19 cellular contexts compared by ENCODE assay signal in genomic region chr1:108801101-108801500, GRCh38. TPM values are rescaled to one million over a fixed set of nuclear protein-coding genes. Genes with fewer than 3 reads are reported as not detected.
A peak's percentile ranks its signal among the peaks of the same experiment; 100 is the strongest.
DNase-seq lines count a peak whose midpoint lies in the region; ATAC-seq and TF ChIP-seq lines count a peak whose summit lies in the region.
"Had no signal": no experiment of that assay in that cellular context is flagged by ENCODE, and none has a peak within 500 bp of the region (broad histone marks: within the 10 kb centered on the region; RNA-seq: fewer than 3 reads in every experiment).

No MANE protein-coding gene starts in this region.

- H3K9me3 Mint-ChIP-seq in CD8-positive, alpha-beta T cell, result no peaks in the 10 kb centered on the region
- H3K9me3 Mint-ChIP-seq in mesothelial cell of epicardium, result no peaks in the 10 kb centered on the region

- TF ChIP-seq CTCF in CD8-positive, alpha-beta T cell (IDR thresholded peaks at IDR 0.05), result no peak
- TF ChIP-seq CTCF in choroid plexus epithelial cell (conservative IDR thresholded peaks at IDR 0.05; ENCODE audit: low read depth, low read length), result no peak
- TF ChIP-seq CTCF in mesothelial cell of epicardium (IDR thresholded peaks at IDR 0.05; ENCODE audit: unreplicated experiment), result no peak

- H3K4me3 Mint-ChIP-seq in CD8-positive, alpha-beta T cell, result no peak overlapping the region
- H3K4me3 Mint-ChIP-seq in mesothelial cell of epicardium, result no peak overlapping the region
- H3K4me3 Mint-ChIP-seq: B cell had no signal

- peaks cover 23% of the 10 kb centered on the region for H3K36me3 ChIP-seq in CD8-positive, alpha-beta T cell (ENCODE audit: insufficient read depth, low read length)

- no peak for DNase-seq in CD8-positive, alpha-beta T cell
- peak; percentile 39 for DNase-seq in M059J (ENCODE audit: low read depth)
- DNase-seq in choroid plexus epithelial cell (ENCODE audit: low read depth), result peak; percentile 55
- no peak for DNase-seq in mesothelial cell of epicardium (ENCODE audit: low spot score in 2 of 2, unreplicated experiment in 2 of 2)
- DNase-seq in activated effector memory CD4-positive, alpha-beta T cell treated with Interleukin-2 at 50 U/mL for 16 hours, result no peak
- no peak for DNase-seq in GDM1 (lab: John Stamatoyannopoulos, UW)
- DNase-seq: activated CD4-positive, alpha-beta T cell treated with anti-CD3 and anti-CD28 coated beads for 1 hour; activated CD8-positive, alpha-beta memory T cell treated with anti-CD3 and anti-CD28 coated beads, Interleukin-2, amount 50 U/mL, for 48 hours; activated naive CD4-positive, alpha-beta T cell treated with anti-CD3 and anti-CD28 coated beads, Interleukin-2, amount 50 U/mL, for 16 hours; left lung; NCI-H1092; NCI-H69; occipital lobe; SJCRH30; stimulated activated CD4-positive, alpha-beta T cell treated with anti-CD3 and anti-CD28 coated beads, Interleukin-4, amount 100 ng/mL, for 1 hour; T1000 had no signal

- H3K27me3 ChIP-seq in CD8-positive, alpha-beta T cell (ENCODE audit: insufficient read depth, low read length), result no peaks in the 10 kb centered on the region
- H3K27me3 ChIP-seq: cardiac muscle cell, left lung, SJCRH30 had no signal

- no peaks in the 10 kb centered on the region for H3K4me1 ChIP-seq in CD8-positive, alpha-beta T cell (ENCODE audit: insufficient read depth, low read length)
- H3K4me1 ChIP-seq: left lung, SJCRH30 had no signal

- peaks cover 64% of the 10 kb centered on the region for H3K36me3 Mint-ChIP-seq in CD8-positive, alpha-beta T cell
- H3K36me3 Mint-ChIP-seq in mesothelial cell of epicardium, result peaks cover 36% of the 10 kb centered on the region

- no peaks in the 10 kb centered on the region for H3K27me3 Mint-ChIP-seq in CD8-positive, alpha-beta T cell (ENCODE audit: low read depth)
- H3K27me3 Mint-ChIP-seq in mesothelial cell of epicardium (ENCODE audit: low read depth), result no peaks in the 10 kb centered on the region
- H3K27me3 Mint-ChIP-seq: B cell had no signal

- intact Hi-C loops in CD8-positive, alpha-beta T cell (cut with DNase I, micrococcal nuclease), result no loop called here

- H3K4me3 ChIP-seq in CD8-positive, alpha-beta T cell (ENCODE audit: low read depth, low read length), result no peak overlapping the region
- H3K4me3 ChIP-seq in choroid plexus epithelial cell (ENCODE audit: low read depth, low read length), result no peak overlapping the region
- H3K4me3 ChIP-seq: cardiac muscle cell, left lung, SJCRH30 had no signal

- ATAC-seq in CD8-positive, alpha-beta T cell, result no peak
- ATAC-seq in GM21390 (IDR thresholded peaks at IDR 0.05; ENCODE audit: unreplicated experiment), result no peak
- ATAC-seq: left lung had no signal

- CTCF ChIA-PET in CD8-positive, alpha-beta T cell (lab: Charles Lee), result no interaction called here

- POLR2A ChIA-PET in CD8-positive, alpha-beta T cell (lab: Charles Lee), result no interaction called here

- H3K27ac Mint-ChIP-seq in CD8-positive, alpha-beta T cell, result peak overlapping the region; percentile 60
- peak overlapping the region; percentile 14 for H3K27ac Mint-ChIP-seq in mesothelial cell of epicardium
- H3K27ac Mint-ChIP-seq: B cell had no signal

- no peak overlapping the region for H3K27ac ChIP-seq in CD8-positive, alpha-beta T cell (ENCODE audit: low read depth, low read length)
- H3K27ac ChIP-seq: cardiac muscle cell, left lung, SJCRH30 had no signal

- no peaks in the 10 kb centered on the region for H3K9me3 ChIP-seq in CD8-positive, alpha-beta T cell (ENCODE audit: low read length)
- H3K9me3 ChIP-seq: left lung, SJCRH30 had no signal

- no peaks in the 10 kb centered on the region for H3K4me1 Mint-ChIP-seq in CD8-positive, alpha-beta T cell (ENCODE audit: low read depth)
- no peaks in the 10 kb centered on the region for H3K4me1 Mint-ChIP-seq in mesothelial cell of epicardium
- H3K4me1 Mint-ChIP-seq: B cell had no signal

RNA-seq across cellular contexts. Expression of gene STXBP3, which starts 54.6 kb away (rescaled TPM):
- total RNA-seq in CD8-positive, alpha-beta T cell, result 10 to 100 TPM; 49.0 to 50.4 TPM
- total RNA-seq in M059J (2014; rRNA removed; shearing (Covaris generic)), result 55.4 and 57.3 TPM in 2 replicates
- total RNA-seq in mesothelial cell of epicardium, result 37.8 to 43.1 TPM (median 40.9 TPM) in 3 replicates

RNA-seq across cellular contexts. Expression of gene AKNAD1, which starts 55.8 kb away (rescaled TPM):
- not detected for total RNA-seq in CD8-positive, alpha-beta T cell
- 0.37 and 2.3 TPM in 2 replicates for total RNA-seq in M059J (2014; rRNA removed; shearing (Covaris generic))
- total RNA-seq in mesothelial cell of epicardium, result 0.27 TPM in 1 of 3 replicates, not detected in the others
- total RNA-seq: B cell, cardiac muscle cell, left lung had no signal

Comparison
In these comparisons a context has a peak if more than half of its experiments do, and no peak if none do; other contexts are left out.
1. DNase-seq: peak in M059J (single experiment) and choroid plexus epithelial cell (single experiment); none in CD8-positive, alpha-beta T cell (0 of 7), mesothelial cell of epicardium (0 of 2), activated effector memory CD4-positive, alpha-beta T cell treated with Interleukin-2 at 50 U/mL for 16 hours (single experiment) and GDM1 (single experiment).